ENCODE assay signal across 31 cellular contexts in the genomic region with DNA sequence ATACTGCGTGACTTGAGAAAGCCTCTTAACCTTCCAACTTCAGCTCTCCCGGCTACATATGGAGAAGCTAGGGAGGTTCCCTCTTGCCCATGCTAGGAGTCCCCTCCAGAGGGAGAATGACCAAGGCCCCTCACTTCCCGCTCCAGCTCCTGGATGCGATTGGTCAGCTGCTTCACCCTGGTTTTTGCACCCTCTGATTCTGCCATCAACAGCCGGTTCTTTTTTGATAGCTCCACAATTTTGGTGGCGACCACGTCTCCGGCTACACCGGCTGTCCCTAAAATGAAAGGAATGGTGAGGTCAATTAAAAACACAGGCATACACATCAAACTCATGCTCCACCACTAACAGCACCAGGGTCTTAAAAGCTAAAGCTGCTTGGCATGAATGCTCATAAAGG. TPM values are rescaled to one million over a fixed set of nuclear protein-coding genes. Genes with fewer than 3 reads are reported as not detected.
"Had no signal": no experiment of that assay in that cellular context is flagged by ENCODE, and none has a peak within 500 bp of the region (broad histone marks: within the 10 kb centered on the region; RNA-seq: fewer than 3 reads in every experiment).

No MANE protein-coding gene starts in this region.

- H3K4me3 ChIP-seq: esophagus squamous epithelium, left lung, neural progenitor cell, smooth muscle cell, thyroid gland had no signal

- H3K36me3 ChIP-seq: esophagus squamous epithelium, left lung, neural progenitor cell, thyroid gland had no signal

- H2AFZ ChIP-seq: neural progenitor cell, parathyroid adenoma had no signal

- H3K27me3 ChIP-seq: esophagus squamous epithelium, left lung, neural progenitor cell, thyroid gland had no signal

- H3K36me3 Mint-ChIP-seq: neural progenitor cell had no signal

- H3K4me3 Mint-ChIP-seq: naive thymus-derived CD4-positive, alpha-beta T cell; nephron; neural progenitor cell; stimulated activated naive CD8-positive, alpha-beta T cell treated with anti-CD3 and anti-CD28 coated beads, Interleukin-15, amount 100 ng/mL, for 72 hours had no signal

- DNase-seq: dermis blood vessel endothelial cell; effector memory CD4-positive, alpha-beta T cell; erythroblast; esophagus squamous epithelium; foreskin melanocyte; glutamatergic neuron; kidney; mesenchymal stem cell; midbrain; naive thymus-derived CD4-positive, alpha-beta T cell; stimulated activated CD4-positive, alpha-beta T cell treated with anti-CD3 and anti-CD28 coated beads, Interleukin-12 subunit alpha, Interleukin-12 subunit beta, amount 100 ng/mL, for 4 hours; stimulated activated CD4-positive, alpha-beta T cell treated with anti-CD3 and anti-CD28 coated beads, Interleukin-1b, Interleukin-23, amount 100 ng/mL, for 48 hours; stimulated activated CD4-positive, alpha-beta T cell treated with anti-CD3 and anti-CD28 coated beads, Interleukin-4, amount 100 ng/mL, for 1 hour; stimulated activated CD8-positive, alpha-beta memory T cell treated with anti-CD3 and anti-CD28 coated beads, Interleukin-4, amount 100 ng/mL, for 48 hours; stimulated activated naive CD4-positive, alpha-beta T cell; stimulated activated naive CD8-positive, alpha-beta T cell treated with anti-CD3 and anti-CD28 coated beads, Interleukin-15, amount 100 ng/mL, for 72 hours; thyroid gland; trophoblast cell had no signal

- H3K27ac ChIP-seq: esophagus squamous epithelium, left lung, neural progenitor cell, parathyroid adenoma had no signal

- ATAC-seq: naive thymus-derived CD4-positive, alpha-beta T cell; stimulated activated naive CD8-positive, alpha-beta T cell treated with anti-CD3 and anti-CD28 coated beads, Interleukin-15, amount 100 ng/mL, for 72 hours had no signal

- H3K27me3 Mint-ChIP-seq: progenitor cell of endocrine pancreas had no signal

- H3K27ac Mint-ChIP-seq: naive thymus-derived CD4-positive, alpha-beta T cell; nephron; neural progenitor cell; progenitor cell of endocrine pancreas; stimulated activated naive CD8-positive, alpha-beta T cell treated with anti-CD3 and anti-CD28 coated beads, Interleukin-15, amount 100 ng/mL, for 72 hours had no signal

- H3K4me1 Mint-ChIP-seq: nephron had no signal

- H3K79me2 ChIP-seq: parathyroid adenoma had no signal

- H3K4me1 ChIP-seq: parathyroid adenoma had no signal

- H3K9me3 Mint-ChIP-seq: naive thymus-derived CD4-positive, alpha-beta T cell; nephron; neural progenitor cell; stimulated activated naive CD8-positive, alpha-beta T cell treated with anti-CD3 and anti-CD28 coated beads, Interleukin-15, amount 100 ng/mL, for 72 hours had no signal

- H3K9ac ChIP-seq: neural progenitor cell, parathyroid adenoma had no signal

- H3K9me3 ChIP-seq: esophagus squamous epithelium, left lung, thyroid gland had no signal

- FAIRE-seq: colon, endometrium, kidney had no signal

- H3K4me2 ChIP-seq: neural progenitor cell, smooth muscle cell had no signal

RNA-seq across cellular contexts. Expression of gene CCDC13, which starts 20.6 kb away (rescaled TPM):
- total RNA-seq: smooth muscle cell had no signal
- polyA plus RNA-seq: naive thymus-derived CD4-positive, alpha-beta T cell; smooth muscle cell had no signal

RNA-seq across cellular contexts. Expression of gene HHATL, which starts 49.8 kb away (rescaled TPM):
- total RNA-seq: cerebellum; dermis blood vessel endothelial cell; esophagus squamous epithelium; kidney; lung microvascular endothelial cell; naive thymus-derived CD4-positive, alpha-beta T cell; osteoblast; progenitor cell of endocrine pancreas; sciatic nerve; smooth muscle cell; temporal lobe had no signal
- polyA plus RNA-seq: naive thymus-derived CD4-positive, alpha-beta T cell; smooth muscle cell had no signal

RNA-seq across cellular contexts. Expression of gene ACKR2, which starts 56.8 kb away (rescaled TPM):
- total RNA-seq: cerebellum, osteoblast had no signal
- polyA plus RNA-seq: naive thymus-derived CD4-positive, alpha-beta T cell had no signal
